Comparison of ENCODE assay signal across 9 cellular contexts in genomic region chr1:145123062-145123395, GRCh38. TPM values are rescaled to one million over a fixed set of nuclear protein-coding genes. Genes with fewer than 3 reads are reported as not detected.
DNase-seq lines count a peak whose midpoint lies in the region; ATAC-seq, FAIRE-seq and TF ChIP-seq lines count a peak whose summit lies in the region.
"Not testable (repeated sequence)": the region's sequence is repeated elsewhere in the genome, so short reads cannot be mapped to it uniquely, and the experiment has no call there.
"Had no signal": no experiment of that assay in that cellular context is flagged by ENCODE, and none has a peak within 500 bp of the region (broad histone marks: within the 10 kb centered on the region; RNA-seq: fewer than 3 reads in every experiment).

No MANE protein-coding gene starts in this region.

- not testable (repeated sequence) for H3K9me3 ChIP-seq in HCT116 (ENCODE audit: control insufficient read depth in 1 of 2, insufficient read depth in 1 of 2, low read depth in 1 of 2, low read length in 2 of 2); RWPE2 (ENCODE audit: severe bottlenecking); K562 (replicated peaks; ENCODE audit: control insufficient read depth, insufficient read depth, low read depth, low read length); lower lobe of right lung; upper lobe of right lung

- TF ChIP-seq CTCF in HCT116 (IDR thresholded peaks at IDR 0.05 in 2 of 3, conservative IDR thresholded peaks at IDR 0.05 in 1 of 3; ENCODE audit: borderline replicate concordance in 1 of 3, insufficient read depth in 1 of 3, low read depth in 2 of 3, low read length in 2 of 3); RWPE2 (IDR thresholded peaks at IDR 0.05; ENCODE audit: poor library complexity, severe bottlenecking); K562 (IDR thresholded peaks at IDR 0.05 in 2 of 3, conservative IDR thresholded peaks at IDR 0.05 in 1 of 3; ENCODE audit: insufficient read depth in 2 of 3, low read depth in 1 of 3, low read length in 3 of 3); lower lobe of right lung (IDR thresholded peaks at IDR 0.05); upper lobe of right lung (IDR thresholded peaks at IDR 0.05): not testable (repeated sequence)

- not testable (repeated sequence) for H3K9ac ChIP-seq in HCT116 (ENCODE audit: low read length); K562 (ENCODE audit: insufficient read depth in 1 of 2, low read depth in 2 of 2, low read length in 2 of 2)

- not testable (repeated sequence) for FAIRE-seq in K562 (lab: Jason Lieb, UNC)

- CTCF ChIA-PET in HCT116 (lab: Charles Lee); K562 (lab: Yijun Ruan, JAX; ENCODE audit: low intra/inter-chr PET ratio): not testable (repeated sequence)

- BruUV-seq in HCT116 (replicated peaks; lab: Mats Ljungman, UMichigan); K562 (replicated peaks; lab: Mats Ljungman, UMichigan): not testable (repeated sequence)

- in situ Hi-C loops in K562 (cut with MboI): not testable (repeated sequence)

- H3K4me1 ChIP-seq in HCT116 (ENCODE audit: control insufficient read depth in 1 of 2, insufficient read depth in 2 of 2, low read length in 2 of 2); RWPE2 (ENCODE audit: insufficient read depth, poor library complexity, severe bottlenecking); K562 (replicated peaks in 1 of 2; ENCODE audit: control insufficient read depth in 2 of 2, insufficient read depth in 2 of 2, low read length in 2 of 2); lower lobe of right lung; upper lobe of right lung: not testable (repeated sequence)

- not testable (repeated sequence) for H3K36me3 ChIP-seq in HCT116 (ENCODE audit: control insufficient read depth in 1 of 2, insufficient read depth in 2 of 2, low read length in 2 of 2); RWPE2 (ENCODE audit: low read depth); K562 (ENCODE audit: control insufficient read depth, insufficient read depth, low read length); lower lobe of right lung; upper lobe of right lung

- intact Hi-C loops in HCT116 (cut with micrococcal nuclease); K562 (cut with micrococcal nuclease); Right ventricle myocardium superior (cut with DNase I); lower lobe of right lung (cut with DNase I); upper lobe of right lung (cut with DNase I): not testable (repeated sequence)

- H3K27me3 ChIP-seq in HCT116 (ENCODE audit: insufficient read depth, low read length); RWPE2 (ENCODE audit: insufficient read depth, poor library complexity, severe bottlenecking); K562 (ENCODE audit: control insufficient read depth in 2 of 2, insufficient read depth in 2 of 2, low read length in 2 of 2); lower lobe of right lung (ENCODE audit: low read depth); upper lobe of right lung: not testable (repeated sequence)

- RAD21 ChIA-PET in HCT116 (lab: Charles Lee; ENCODE audit: low non-redundant PET in 1 of 2, low total read pairs in 2 of 2, uncharacterized antibody in 2 of 2, unreplicated experiment in 2 of 2): not testable (repeated sequence)

- not testable (repeated sequence) for H3K4me3 ChIP-seq in HCT116 (replicated peaks in 1 of 2; ENCODE audit: low read depth in 1 of 2, low read length in 2 of 2); RWPE2 (ENCODE audit: severe bottlenecking); K562; lower lobe of right lung; upper lobe of right lung

- not testable (repeated sequence) for H3K79me2 ChIP-seq in HCT116 (ENCODE audit: insufficient read depth, low read length); K562 (ENCODE audit: control insufficient read depth, insufficient read depth, low read length)

- not testable (repeated sequence) for TF ChIP-seq POLR2A in HCT116 (IDR thresholded peaks at IDR 0.05; ENCODE audit: borderline replicate concordance, extremely low read depth, insufficient read depth, insufficient read length); K562 (conservative IDR thresholded peaks at IDR 0.05)

- no CpG with 5 or more reads among the region's 1 CpG for WGBS in K562 (ENCODE audit: insufficient coverage, low coverage, missing lambda C conversion rate)

- POLR2A ChIA-PET in HCT116 (lab: Charles Lee); K562 (lab: Yijun Ruan, JAX): not testable (repeated sequence)

- TF ChIP-seq RAD21 in HCT116 (IDR thresholded peaks at IDR 0.05; ENCODE audit: low read depth); K562 (CRISPR knock-in tag; conservative IDR thresholded peaks at IDR 0.05 in 1 of 2, IDR thresholded peaks at IDR 0.05 in 1 of 2): not testable (repeated sequence)

- H3K27ac ChIP-seq in HCT116 (ENCODE audit: low read depth, low read length); RWPE2 (ENCODE audit: poor library complexity, severe bottlenecking); K562 (ENCODE audit: extremely low read depth, low read depth, low read length); lower lobe of right lung; upper lobe of right lung: not testable (repeated sequence)

- DNase-seq in HCT116 (ENCODE audit: low read depth, low spot score); RWPE2 (ENCODE audit: low spot score); K562 (ENCODE audit: extremely low read depth in 1 of 4, low spot score in 3 of 4); Right ventricle myocardium superior; left lobe of liver (ENCODE audit: low spot score); lower lobe of right lung; upper lobe of right lung: not testable (repeated sequence)

- H4K20me1 ChIP-seq in HCT116 (ENCODE audit: insufficient read depth); K562 (replicated peaks; ENCODE audit: control insufficient read depth, insufficient read depth, low read length): not testable (repeated sequence)

- TF ChIP-seq EP300 in K562 (IDR thresholded peaks at IDR 0.05; ENCODE audit: low read length): not testable (repeated sequence)

- ATAC-seq in HCT116: peak; percentile 52
- ATAC-seq in RWPE2 (ENCODE audit: low read depth): peak; percentile 1; the same call in 1 of the 3 replicates
- peak; percentile 67 for ATAC-seq in K562
- peak; percentile 66 for ATAC-seq in Right ventricle myocardium superior (ENCODE audit: poor library complexity)
- ATAC-seq in left lobe of liver: peak; percentile 37
- ATAC-seq in lower lobe of right lung: peak; percentile 56 to 71
- peak; percentile 76 for ATAC-seq in upper lobe of right lung

- not testable (repeated sequence) for H2AFZ ChIP-seq in HCT116 (ENCODE audit: low read depth, low read length, poor library complexity, severe bottlenecking); K562 (ENCODE audit: low read depth, low read length)

- not testable (repeated sequence) for H3K9me2 ChIP-seq in HCT116 (ENCODE audit: insufficient read depth)

- not testable (repeated sequence) for H3K4me2 ChIP-seq in HCT116 (ENCODE audit: low read length); K562 (ENCODE audit: insufficient read depth, low read length)

- H3K9me1 ChIP-seq in K562 (ENCODE audit: control insufficient read depth, insufficient read depth, low read length): not testable (repeated sequence)

RNA-seq across cellular contexts. Expression of gene FAM72D, which starts 27.3 kb away (rescaled TPM):
- total RNA-seq in HCT116 (2021; ENCODE audit: unreplicated experiment) (16.3 TPM), K562 (2014; rRNA removed) (15.1 and 16.8 TPM in 2 replicates), K562 (2014; rRNA removed; fragmentation: Illumina TruSeq; extraction: Trizol) (20.1 and 20.8 TPM in 2 replicates), K562 (2015; rRNA removed; fragmentation: Illumina TruSeq; extraction: Trizol) (16.1 and 21.3 TPM in 2 replicates), K562 (2021) (14.9 and 15.8 TPM in 2 replicates), Right ventricle myocardium superior (0.32 TPM), left lobe of liver (not detected), lower lobe of right lung (0.77 TPM), upper lobe of right lung (0.43 TPM)
- 10.4 and 15.0 TPM in 2 replicates for polyA plus RNA-seq in HCT116 (2012)
- 5.0 and 10.1 TPM in 2 replicates for total RNA-seq in K562 (2011; cell fraction: chromatin; rRNA removed; ENCODE audit: low replicate concordance)
- 6.2 and 7.7 TPM in 2 replicates for total RNA-seq in K562 (2011; cell fraction: nucleolus; rRNA removed)
- 8.4 and 14.0 TPM in 2 replicates for total RNA-seq in K562 (2011; cell fraction: nucleoplasm; rRNA removed)
- polyA plus RNA-seq in K562 (2011; rRNA removed) (26.3 and 33.7 TPM in 2 replicates), K562 (2014; fragmentation: Illumina TruSeq; extraction: Trizol) (29.3 and 36.5 TPM in 2 replicates), K562 (2014; fragmentation: Nextera tagmentation; extraction: Ambion mirVana) (1 to 10 TPM; 5.5 to 7.3 TPM), K562 (2014; rRNA removed) (21.4 and 24.1 TPM in 2 replicates)
- 6.0 and 13.7 TPM in 2 replicates for polyA plus RNA-seq in K562 (2011; cell fraction: cytosol; rRNA removed)
- 7.6 and 11.5 TPM in 2 replicates for polyA plus RNA-seq in K562 (2011; cell fraction: nucleus; rRNA removed)
- polyA plus RNA-seq in K562 (2012): 15.6 and 17.9 TPM in 2 replicates
- 16.9 and 18.7 TPM in 2 replicates for polyA minus RNA-seq in K562 (2011; rRNA and poly(A)+ RNA removed)
- 5.9 and 8.4 TPM in 2 replicates for polyA minus RNA-seq in K562 (2011; cell fraction: cytosol; rRNA and poly(A)+ RNA removed)
- 3.8 and 7.3 TPM in 2 replicates for polyA minus RNA-seq in K562 (2011; cell fraction: nucleus; rRNA and poly(A)+ RNA removed)
- total RNA-seq: CD4-positive, CD25-positive, alpha-beta regulatory T cell; CD8-positive, alpha-beta T cell had no signal

RNA-seq across cellular contexts. Expression of gene SRGAP2B, which starts 27.9 kb away (rescaled TPM):
- total RNA-seq in HCT116 (2021; ENCODE audit: unreplicated experiment) (31.2 TPM), K562 (2014; rRNA removed) (4.0 and 5.2 TPM in 2 replicates), K562 (2014; rRNA removed; fragmentation: Illumina TruSeq; extraction: Trizol) (3.6 and 4.6 TPM in 2 replicates), K562 (2015; rRNA removed; fragmentation: Illumina TruSeq; extraction: Trizol) (3.2 and 3.9 TPM in 2 replicates), K562 (2021) (16.3 and 17.6 TPM in 2 replicates), Right ventricle myocardium superior (9.9 TPM), left lobe of liver (6.4 TPM), lower lobe of right lung (37.4 TPM), upper lobe of right lung (35.1 TPM)
- 19.1 and 20.2 TPM in 2 replicates for polyA plus RNA-seq in HCT116 (2012)
- total RNA-seq in K562 (2011; cell fraction: chromatin; rRNA removed; ENCODE audit: low replicate concordance): 14.0 and 15.7 TPM in 2 replicates
- total RNA-seq in K562 (2011; cell fraction: nucleolus; rRNA removed): 10.8 and 12.5 TPM in 2 replicates
- total RNA-seq in K562 (2011; cell fraction: nucleoplasm; rRNA removed): 8.0 and 12.3 TPM in 2 replicates
- polyA plus RNA-seq in K562 (2011; rRNA removed) (4.0 and 6.8 TPM in 2 replicates), K562 (2014; fragmentation: Illumina TruSeq; extraction: Trizol) (3.2 and 4.6 TPM in 2 replicates), K562 (2014; fragmentation: Nextera tagmentation; extraction: Ambion mirVana) (1 to 10 TPM; 4.3 to 5.4 TPM), K562 (2014; rRNA removed) (2.5 and 2.8 TPM in 2 replicates)
- 2.8 and 4.3 TPM in 2 replicates for polyA plus RNA-seq in K562 (2011; cell fraction: cytosol; rRNA removed)
- 4.6 and 10.0 TPM in 2 replicates for polyA plus RNA-seq in K562 (2011; cell fraction: nucleus; rRNA removed)
- polyA plus RNA-seq in K562 (2012): 4.6 and 6.1 TPM in 2 replicates
- polyA minus RNA-seq in K562 (2011; rRNA and poly(A)+ RNA removed): 9.4 and 10.9 TPM in 2 replicates
- polyA minus RNA-seq in K562 (2011; cell fraction: cytosol; rRNA and poly(A)+ RNA removed): 5.2 and 13.7 TPM in 2 replicates
- 10.2 and 14.6 TPM in 2 replicates for polyA minus RNA-seq in K562 (2011; cell fraction: nucleus; rRNA and poly(A)+ RNA removed)

Comparison
In these comparisons a context has a peak if more than half of its experiments do, and no peak if none do; other contexts are left out.
1. ATAC-seq: peak in every context shown above with its lines; median percentile 76 in upper lobe of right lung; 67 in K562; 66 in Right ventricle myocardium superior; 64 in lower lobe of right lung; 52 in HCT116; 37 in left lobe of liver; 1 in RWPE2.